In genomic region chr20:3156811-3157619, GRCh38 we compare ENCODE assay signal across 8 cellular contexts. TPM values are rescaled to one million over a fixed set of nuclear protein-coding genes. Genes with fewer than 3 reads are reported as not detected.
A peak's percentile ranks its signal among the peaks of the same experiment; 100 is the strongest.
DNase-seq lines count a peak whose midpoint lies in the region; FAIRE-seq and TF ChIP-seq lines count a peak whose summit lies in the region.

No MANE protein-coding gene starts in this region.

- H3F3A ChIP-seq in GM23248 (ENCODE audit: insufficient read depth): no peaks in the 10 kb centered on the region

- H3K4me1 ChIP-seq in GM23248 (ENCODE audit: insufficient read depth) (peaks cover 22% of the 10 kb centered on the region), kidney (ENCODE audit: control insufficient read depth in 1 of 2, insufficient read depth in 1 of 2, low read depth in 1 of 2, low read length in 2 of 2) (peaks cover 2 to 14% of the 10 kb centered on the region in 2 donors)

- peaks cover 80% of the 10 kb centered on the region for H3K79me2 ChIP-seq in GM23248 (ENCODE audit: insufficient read depth)

- peak overlapping the region; percentile 93; the same call in 1 of the 2 replicates for H3K9ac ChIP-seq in GM23248
- H3K9ac ChIP-seq in kidney (ENCODE audit: low read length in 2 of 2): peak overlapping the region; percentile 8 to 12

- FAIRE-seq in GM12891 (lab: Jason Lieb, UNC) (peak; percentile 51), kidney (lab: Jason Lieb, UNC) (no peak)

- 67 to 68% methylated on average over 8 of the region's 8 CpGs for WGBS in GM23248 (ENCODE audit: low coverage in 1 of 2, low lambda C conversion rate in 2 of 2, missing lambda C conversion rate in 2 of 2), 2 experiments

- no peak overlapping the region for H2AFZ ChIP-seq in GM23248

- H3K9me2 ChIP-seq in GM23248 (ENCODE audit: insufficient read depth): no peaks in the 10 kb centered on the region

- peaks cover 12% of the 10 kb centered on the region for H4K20me1 ChIP-seq in GM23248 (ENCODE audit: insufficient read depth)

- H3K4me3 ChIP-seq in GM23248: peak overlapping the region; percentile 89; the same call in 1 of the 2 replicates
- peak overlapping the region in 1 of 2 donors; percentile 3 for H3K4me3 ChIP-seq in kidney (ENCODE audit: low read length in 2 of 2)
- no peak overlapping the region for H3K4me3 ChIP-seq in WERI-Rb-1 (ENCODE audit: low read depth, low read length)

- H3K27me3 ChIP-seq in GM23248 (replicated peaks; ENCODE audit: insufficient read depth) (no peaks in the 10 kb centered on the region), WERI-Rb-1 (ENCODE audit: insufficient read depth, low read depth, severe bottlenecking) (no peaks in the 10 kb centered on the region)

- H3K9me3 ChIP-seq in GM23248 (ENCODE audit: low read depth): no peaks in the 10 kb centered on the region
- no peaks in the 10 kb centered on the region for H3K9me3 ChIP-seq in kidney (ENCODE audit: control insufficient read depth in 1 of 2, low read length in 2 of 2)
- H3K9me3 ChIP-seq in WERI-Rb-1 (ENCODE audit: severe bottlenecking): no peaks in the 10 kb centered on the region

- in situ Hi-C loops in GM23248 (cut with MboI): no loop called here

- DNase-seq in GM12891 (ENCODE audit: insufficient read length, low spot score) (no peak), GM23248 (peak; percentile 40), RKO (ENCODE audit: low spot score) (peak; percentile 39), kidney (no peak), WERI-Rb-1 (no peak), medulla oblongata (ENCODE audit: extremely low spot score) (no peak), ureter (ENCODE audit: low spot score) (no peak), nucleus accumbens (lab: John Stamatoyannopoulos, UW) (no peak)

- peak overlapping the region; percentile 100 for H3K4me2 ChIP-seq in GM23248 (ENCODE audit: unreplicated experiment)

- no peak for TF ChIP-seq CTCF in kidney (IDR thresholded peaks at IDR 0.05; ENCODE audit: borderline replicate concordance, extremely low read depth, insufficient read depth)
- no peak for TF ChIP-seq CTCF in WERI-Rb-1 (IDR thresholded peaks at IDR 0.05; ENCODE audit: low read depth, low read length)

- H3K36me3 ChIP-seq in GM23248 (ENCODE audit: low read depth) (peaks cover 3% of the 10 kb centered on the region; the same call in 1 of the 2 replicates), kidney (ENCODE audit: control insufficient read depth in 1 of 2, insufficient read depth in 2 of 2, low read length in 2 of 2) (no peaks in the 10 kb centered on the region), WERI-Rb-1 (peaks cover 28% of the 10 kb centered on the region)

- H3K27ac ChIP-seq in GM23248: no peak overlapping the region
- H3K27ac ChIP-seq in kidney (ENCODE audit: low read depth in 2 of 2, low read length in 2 of 2): no peak overlapping the region
- no peak overlapping the region for H3K27ac ChIP-seq in WERI-Rb-1

- no peak for TF ChIP-seq POLR2A in GM12891 (IDR thresholded peaks at IDR 0.05; ENCODE audit: low read depth, low read length)

- intact Hi-C loops in kidney (cut with DNase I): no loop called here

TF ChIP-seq in GM12891, 5 proteins besides CTCF, POLR2A, EP300 and RAD21:
- TF ChIP-seq SPI1 (IDR thresholded peaks at IDR 0.05; ENCODE audit: low read depth, low read length) (peak; percentile 83), TAF1 (IDR thresholded peaks at IDR 0.05; ENCODE audit: low read depth, low read length) (no peak)

RNA-seq across cellular contexts. Expression of gene FASTKD5, which starts 2.6 kb away (rescaled TPM):
- 18.1 TPM for polyA plus RNA-seq in GM12891 (2012; ENCODE audit: low read depth, missing spikeins)
- 12.5 and 15.7 TPM in 2 replicates for total RNA-seq in GM23248 (2014; rRNA removed; shearing (Covaris generic))
- 11.2 and 11.3 TPM in 2 replicates for polyA plus RNA-seq in GM23248 (2016; fragmentation: Nextera tagmentation; extraction: Ambion mirVana)
- total RNA-seq in kidney: 15.8 TPM
- polyA plus RNA-seq in kidney (ENCODE audit: insufficient read depth, low read depth, low replicate concordance): 17.3 TPM
- total RNA-seq in ureter: 12.9 TPM

RNA-seq across cellular contexts. Expression of gene UBOX5, which starts 2.6 kb away (rescaled TPM):
- 3.1 TPM for polyA plus RNA-seq in GM12891 (2012; ENCODE audit: low read depth, missing spikeins)
- total RNA-seq in GM23248 (2014; rRNA removed; shearing (Covaris generic)): 3.8 and 6.4 TPM in 2 replicates
- 5.3 and 5.8 TPM in 2 replicates for polyA plus RNA-seq in GM23248 (2016; fragmentation: Nextera tagmentation; extraction: Ambion mirVana)
- 7.2 TPM for total RNA-seq in kidney
- 5.6 TPM for polyA plus RNA-seq in kidney (ENCODE audit: insufficient read depth, low read depth, low replicate concordance)
- 8.7 TPM for total RNA-seq in ureter

RNA-seq across cellular contexts. Expression of gene LZTS3, which starts 16.3 kb away (rescaled TPM):
- polyA plus RNA-seq in GM12891 (2012; ENCODE audit: low read depth, missing spikeins): 0.50 TPM
- 9.0 and 12.1 TPM in 2 replicates for total RNA-seq in GM23248 (2014; rRNA removed; shearing (Covaris generic))
- polyA plus RNA-seq in GM23248 (2016; fragmentation: Nextera tagmentation; extraction: Ambion mirVana) (3.3 and 3.9 TPM in 2 replicates), kidney (ENCODE audit: insufficient read depth, low read depth, low replicate concordance) (23.0 TPM)
- total RNA-seq in kidney (20.0 TPM), ureter (10.1 TPM)

RNA-seq across cellular contexts. Expression of gene DDRGK1, which starts 47.5 kb away (rescaled TPM):
- 29.7 TPM for polyA plus RNA-seq in GM12891 (2012; ENCODE audit: low read depth, missing spikeins)
- 50.8 and 63.0 TPM in 2 replicates for total RNA-seq in GM23248 (2014; rRNA removed; shearing (Covaris generic))
- polyA plus RNA-seq in GM23248 (2016; fragmentation: Nextera tagmentation; extraction: Ambion mirVana): 55.9 and 56.7 TPM in 2 replicates
- 81.8 TPM for total RNA-seq in kidney
- polyA plus RNA-seq in kidney (ENCODE audit: insufficient read depth, low read depth, low replicate concordance): 92.5 TPM
- 62.9 TPM for total RNA-seq in ureter

RNA-seq across cellular contexts. Expression of gene ITPA, which starts 52.3 kb away (rescaled TPM):
- polyA plus RNA-seq in GM12891 (2012; ENCODE audit: low read depth, missing spikeins): 62.5 TPM
- total RNA-seq in GM23248 (2014; rRNA removed; shearing (Covaris generic)): 43.6 and 47.2 TPM in 2 replicates
- 63.8 and 72.4 TPM in 2 replicates for polyA plus RNA-seq in GM23248 (2016; fragmentation: Nextera tagmentation; extraction: Ambion mirVana)
- total RNA-seq in kidney: 59.7 TPM
- polyA plus RNA-seq in kidney (ENCODE audit: insufficient read depth, low read depth, low replicate concordance): 81.1 TPM
- 69.7 TPM for total RNA-seq in ureter

Comparison
In these comparisons a context has a peak if more than half of its experiments do, and no peak if none do; other contexts are left out.
1. DNase-seq: peak in GM23248 (single experiment) and RKO (single experiment); none in GM12891 (single experiment), kidney (single experiment), WERI-Rb-1 (single experiment), medulla oblongata (single experiment), ureter (single experiment) and nucleus accumbens (0 of 56).